Comparison of ENCODE assay signal across 1 cellular context in genomic region chr14:94378527-94379290, GRCh38.
TF ChIP-seq lines count a peak whose summit lies in the region.

No MANE protein-coding gene starts in this region.

TF ChIP-seq in HepG2, 621 proteins besides CTCF, POLR2A, EP300 and RAD21 (continued from another document and continues in another):
- TF ChIP-seq LRRFIP1 (CRISPR knock-in tag; conservative IDR thresholded peaks at IDR 0.05) (no peak), SSRP1 (CRISPR knock-in tag; IDR thresholded peaks at IDR 0.05) (peak; percentile 76), AKAP8 (CRISPR knock-in tag; IDR thresholded peaks at IDR 0.05) (peak; percentile 44; the same call in 1 of the 2 replicates), GATAD1 (CRISPR knock-in tag; IDR thresholded peaks at IDR 0.05) (no peak), PLSCR1 (CRISPR knock-in tag; IDR thresholded peaks at IDR 0.05; ENCODE audit: borderline replicate concordance) (no peak), ZNF607 (CRISPR knock-in tag; IDR thresholded peaks at IDR 0.05; ENCODE audit: borderline replicate concordance) (no peak), ZNF17 (CRISPR knock-in tag; IDR thresholded peaks at IDR 0.05) (no peak), IRF1 (CRISPR knock-in tag; IDR thresholded peaks at IDR 0.05; ENCODE audit: low read depth) (no peak), PAWR (CRISPR knock-in tag; IDR thresholded peaks at IDR 0.05; ENCODE audit: borderline replicate concordance) (no peak), RBM22 (optimal IDR thresholded peaks at IDR 0.05; ENCODE audit: low read length) (peak; percentile 96), ZNF512 (CRISPR knock-in tag; IDR thresholded peaks at IDR 0.05) (no peak), TIGD3 (CRISPR knock-in tag; IDR thresholded peaks at IDR 0.05; ENCODE audit: borderline replicate concordance) (no peak), SRY (CRISPR knock-in tag; IDR thresholded peaks at IDR 0.05) (no peak), GMEB2 (CRISPR knock-in tag; IDR thresholded peaks at IDR 0.05; ENCODE audit: low read depth) (no peak), ZNF790 (CRISPR knock-in tag; IDR thresholded peaks at IDR 0.05; ENCODE audit: borderline replicate concordance) (no peak), TOPORS (CRISPR knock-in tag; IDR thresholded peaks at IDR 0.05) (no peak), BCL6 (CRISPR knock-in tag; IDR thresholded peaks at IDR 0.05) (no peak), ZNF615 (CRISPR knock-in tag; IDR thresholded peaks at IDR 0.05; ENCODE audit: borderline replicate concordance) (no peak), MLXIP (CRISPR knock-in tag; IDR thresholded peaks at IDR 0.05; ENCODE audit: borderline replicate concordance) (no peak), ATF5 (CRISPR knock-in tag; IDR thresholded peaks at IDR 0.05; ENCODE audit: low read depth) (no peak), BRD4 (CRISPR knock-in tag; IDR thresholded peaks at IDR 0.05) (no peak), NCOR1 (IDR thresholded peaks at IDR 0.05; ENCODE audit: borderline replicate concordance, low read length) (no peak), ZNF3 (CRISPR knock-in tag; IDR thresholded peaks at IDR 0.05) (no peak), AGO1 (IDR thresholded peaks at IDR 0.05; ENCODE audit: low read depth, low read length, poor library complexity, severe bottlenecking) (no peak), ZKSCAN5 (CRISPR knock-in tag; IDR thresholded peaks at IDR 0.05) (no peak), ZNF775 (CRISPR knock-in tag; IDR thresholded peaks at IDR 0.05; ENCODE audit: borderline replicate concordance) (no peak), FUBP1 (CRISPR knock-in tag; IDR thresholded peaks at IDR 0.05; ENCODE audit: borderline replicate concordance) (no peak), GFI1 (CRISPR knock-in tag; IDR thresholded peaks at IDR 0.05; ENCODE audit: borderline replicate concordance) (no peak), RELA (CRISPR knock-in tag; IDR thresholded peaks at IDR 0.05) (no peak), ZNF446 (CRISPR knock-in tag; IDR thresholded peaks at IDR 0.05) (no peak), PRDM15 (CRISPR knock-in tag; IDR thresholded peaks at IDR 0.05) (no peak), RBM39 (IDR thresholded peaks at IDR 0.05; ENCODE audit: low read depth, low read length, poor library complexity, severe bottlenecking) (no peak), ZNF772 (CRISPR knock-in tag; IDR thresholded peaks at IDR 0.05) (no peak), PHF20 (CRISPR knock-in tag; IDR thresholded peaks at IDR 0.05) (no peak), CBX2 (IDR thresholded peaks at IDR 0.05; ENCODE audit: low read depth, low read length) (no peak), CBX2 (CRISPR knock-in tag; IDR thresholded peaks at IDR 0.05; ENCODE audit: low read depth) (no peak), RAD51 (IDR thresholded peaks at IDR 0.05; ENCODE audit: borderline replicate concordance) (no peak), ZNF891 (CRISPR knock-in tag; IDR thresholded peaks at IDR 0.05) (no peak), ZNF788 (CRISPR knock-in tag; IDR thresholded peaks at IDR 0.05; ENCODE audit: borderline replicate concordance) (no peak), PAF1 (CRISPR knock-in tag; IDR thresholded peaks at IDR 0.05) (peak; percentile 82; the same call in 1 of the 2 replicates), SP4 (CRISPR knock-in tag; IDR thresholded peaks at IDR 0.05) (no peak), NR1H2 (CRISPR knock-in tag; IDR thresholded peaks at IDR 0.05; ENCODE audit: borderline replicate concordance, low read depth) (no peak), ZFY (CRISPR knock-in tag; IDR thresholded peaks at IDR 0.05) (0 out of 2 replicates have a peak, but pooled peaks have one; percentile 26)
